In genomic region chr19:4955274-4955673, GRCh38 we compare ENCODE assay signal across 28 cellular contexts. TPM values are rescaled to one million over a fixed set of nuclear protein-coding genes. Genes with fewer than 3 reads are reported as not detected.
"Had no signal": no experiment of that assay in that cellular context is flagged by ENCODE, and none has a peak within 500 bp of the region (broad histone marks: within the 10 kb centered on the region; RNA-seq: fewer than 3 reads in every experiment).

No MANE protein-coding gene starts in this region.

- H2AFZ ChIP-seq: parathyroid adenoma had no signal

- H3K4me1 ChIP-seq: breast epithelium, esophagus squamous epithelium, gastrocnemius medialis, parathyroid adenoma, vagina had no signal

- H3K27me3 ChIP-seq: breast epithelium, esophagus squamous epithelium, gastrocnemius medialis, vagina had no signal

- H3K27ac Mint-ChIP-seq: activated CD8-positive, alpha-beta memory T cell treated with anti-CD3 and anti-CD28 coated beads, Interleukin-2, amount 10 ng/mL, durations not matched to agents 7 days and 5 days; activated CD8-positive, alpha-beta T cell treated with anti-CD3 and anti-CD28 coated beads for 36 hours; mesothelial cell of epicardium; stimulated activated memory B cell treated with anti-CD40 and anti-IgM and Interleukin-4, amounts not matched to agents 10 μg/mL and 1 μg/mL and 100 μg/mL, for 72 hours; T-helper 2 cell treated with Interferon-gamma antibody and Interleukin-4, amounts not matched to agents 5 μg/mL and 100 μg/mL, for 36 hours; type B pancreatic cell had no signal

- H3K4me3 Mint-ChIP-seq: activated CD8-positive, alpha-beta memory T cell treated with anti-CD3 and anti-CD28 coated beads, Interleukin-2, amount 10 ng/mL, durations not matched to agents 7 days and 5 days; activated CD8-positive, alpha-beta T cell treated with anti-CD3 and anti-CD28 coated beads for 36 hours; central memory CD8-positive, alpha-beta T cell; mesothelial cell of epicardium; naive thymus-derived CD8-positive, alpha-beta T cell; stimulated activated memory B cell treated with anti-CD40 and anti-IgM and Interleukin-4, amounts not matched to agents 10 μg/mL and 1 μg/mL and 100 μg/mL, for 72 hours; T-helper 2 cell treated with Interferon-gamma antibody and Interleukin-4, amounts not matched to agents 5 μg/mL and 100 μg/mL, for 36 hours; type B pancreatic cell had no signal

- H3K27ac ChIP-seq: breast epithelium, esophagus squamous epithelium, gastrocnemius medialis, parathyroid adenoma, thoracic aorta, vagina, VCaP had no signal

- H3K9me3 ChIP-seq: breast epithelium, esophagus squamous epithelium, gastrocnemius medialis, thoracic aorta, vagina had no signal

- ATAC-seq: activated CD8-positive, alpha-beta memory T cell treated with anti-CD3 and anti-CD28 coated beads, Interleukin-2, amount 10 ng/mL, durations not matched to agents 7 days and 5 days; activated CD8-positive, alpha-beta T cell treated with anti-CD3 and anti-CD28 coated beads for 36 hours; activated naive CD4-positive, alpha-beta T cell treated with anti-CD3 and anti-CD28 coated beads, Interleukin-2, amount 50 U/mL, for 72 hours; gastrocnemius medialis; left ventricle myocardium superior; naive thymus-derived CD8-positive, alpha-beta T cell; sciatic nerve; stimulated activated memory B cell treated with anti-CD40 and anti-IgM and Interleukin-4, amounts not matched to agents 10 μg/mL and 1 μg/mL and 100 μg/mL, for 72 hours had no signal

- H3K4me1 Mint-ChIP-seq: activated CD8-positive, alpha-beta memory T cell treated with anti-CD3 and anti-CD28 coated beads, Interleukin-2, amount 10 ng/mL, durations not matched to agents 7 days and 5 days; central memory CD8-positive, alpha-beta T cell; naive thymus-derived CD8-positive, alpha-beta T cell had no signal

- H3K9me3 Mint-ChIP-seq: activated CD8-positive, alpha-beta T cell treated with anti-CD3 and anti-CD28 coated beads for 36 hours; activated naive CD4-positive, alpha-beta T cell treated with anti-CD3 and anti-CD28 coated beads, Interleukin-2, amount 50 U/mL, for 72 hours; central memory CD8-positive, alpha-beta T cell; mesothelial cell of epicardium; naive thymus-derived CD8-positive, alpha-beta T cell; stimulated activated memory B cell treated with anti-CD40 and anti-IgM and Interleukin-4, amounts not matched to agents 10 μg/mL and 1 μg/mL and 100 μg/mL, for 72 hours; T-helper 2 cell treated with Interferon-gamma antibody and Interleukin-4, amounts not matched to agents 5 μg/mL and 100 μg/mL, for 36 hours; type B pancreatic cell had no signal

- H3K36me3 Mint-ChIP-seq: naive thymus-derived CD8-positive, alpha-beta T cell; type B pancreatic cell had no signal

- DNase-seq: activated CD4-positive, alpha-beta T cell treated with anti-CD3 and anti-CD28 coated beads for 1 hour; activated CD8-positive, alpha-beta memory T cell treated with anti-CD3 and anti-CD28 coated beads, Interleukin-2, amount 10 ng/mL, durations not matched to agents 7 days and 5 days; activated CD8-positive, alpha-beta T cell treated with anti-CD3 and anti-CD28 coated beads for 36 hours; activated T-cell treated with anti-CD3 and anti-CD28 coated beads for 4 hours; amniotic stem cell; effector memory CD4-positive, alpha-beta T cell; esophagus squamous epithelium; gastrocnemius medialis; hypothalamus; left ventricle myocardium superior; mammary epithelial cell; naive thymus-derived CD8-positive, alpha-beta T cell; nucleus accumbens; small intestine; stimulated activated CD4-positive, alpha-beta T cell treated with anti-CD3 and anti-CD28 coated beads, Interleukin-2, amount 100 ng/mL, for 24 hours had no signal

- H3K27me3 Mint-ChIP-seq: activated CD8-positive, alpha-beta memory T cell treated with anti-CD3 and anti-CD28 coated beads, Interleukin-2, amount 10 ng/mL, durations not matched to agents 7 days and 5 days; activated CD8-positive, alpha-beta T cell treated with anti-CD3 and anti-CD28 coated beads for 36 hours; central memory CD8-positive, alpha-beta T cell; naive thymus-derived CD8-positive, alpha-beta T cell; stimulated activated memory B cell treated with anti-CD40 and anti-IgM and Interleukin-4, amounts not matched to agents 10 μg/mL and 1 μg/mL and 100 μg/mL, for 72 hours; type B pancreatic cell had no signal

- H3K9ac ChIP-seq: parathyroid adenoma had no signal

- H3K79me2 ChIP-seq: parathyroid adenoma had no signal

RNA-seq across cellular contexts. Expression of gene ARRDC5, which starts 52.6 kb away (rescaled TPM):
- total RNA-seq: endothelial cell of umbilical vein, gastrocnemius medialis, left ventricle myocardium superior, mammary epithelial cell, mesothelial cell of epicardium had no signal
